In genomic region chr7:150325110-150325611, GRCh38 we compare ENCODE assay signal across 12 cellular contexts. TPM values are rescaled to one million over a fixed set of nuclear protein-coding genes. Genes with fewer than 3 reads are reported as not detected.
DNase-seq lines count a peak whose midpoint lies in the region; ATAC-seq and TF ChIP-seq lines count a peak whose summit lies in the region.
"Had no signal": no experiment of that assay in that cellular context is flagged by ENCODE, and none has a peak within 500 bp of the region (broad histone marks: within the 10 kb centered on the region; RNA-seq: fewer than 3 reads in every experiment).

No MANE protein-coding gene starts in this region.

- H3K4me1 ChIP-seq in mucosa of descending colon (ENCODE audit: low read depth), result peaks cover 20% of the 10 kb centered on the region
- H3K4me1 ChIP-seq in HAP-1, result no peaks in the 10 kb centered on the region

- in situ Hi-C loops in HAP-1 (cut with MboI; ENCODE audit: low sequenced_read_pairs), result no loop called here

- TF ChIP-seq CTCF in AG10803 (conservative IDR thresholded peaks at IDR 0.05; ENCODE audit: low read length) (no peak), cardiac fibroblast (IDR thresholded peaks at IDR 0.05; ENCODE audit: low read depth, low read length) (no peak), mucosa of descending colon (IDR thresholded peaks at IDR 0.05) (no peak), mesothelial cell of epicardium (IDR thresholded peaks at IDR 0.05; ENCODE audit: unreplicated experiment) (no peak)

- no peak overlapping the region for H3K27ac Mint-ChIP-seq in mesothelial cell of epicardium

- no peak for ATAC-seq in mucosa of descending colon

- no peaks in the 10 kb centered on the region for H3K27me3 ChIP-seq in HAP-1 (ENCODE audit: low read depth)

- no peaks in the 10 kb centered on the region for H3K36me3 ChIP-seq in mucosa of descending colon (ENCODE audit: low read depth)
- H3K36me3 ChIP-seq in HAP-1 (replicated peaks), result no peaks in the 10 kb centered on the region

- intact Hi-C loops in mucosa of descending colon (cut with DNase I, micrococcal nuclease), result no loop called here

- no peak overlapping the region for H3K4me3 ChIP-seq in AG10803 (ENCODE audit: low read length)
- H3K4me3 ChIP-seq in cardiac fibroblast (replicated peaks in 1 of 2; ENCODE audit: low read depth in 2 of 2, low read length in 2 of 2), result no peak overlapping the region
- no peak overlapping the region for H3K4me3 ChIP-seq in mucosa of descending colon
- H3K4me3 ChIP-seq in HAP-1, result no peak overlapping the region

- H3K36me3 Mint-ChIP-seq in mesothelial cell of epicardium, result no peaks in the 10 kb centered on the region

- H3K9me3 ChIP-seq in mucosa of descending colon, result no peaks in the 10 kb centered on the region
- no peaks in the 10 kb centered on the region for H3K9me3 ChIP-seq in HAP-1

- no peaks in the 10 kb centered on the region for H3K9me3 Mint-ChIP-seq in mesothelial cell of epicardium

- DNase-seq in AG10803 (ENCODE audit: low read depth) (peak; percentile 94), Kasumi-1 (lab: John Stamatoyannopoulos, UW) (peak; percentile 47 to 48), cardiac fibroblast (ENCODE audit: low read depth in 2 of 2) (peak; percentile 56 to 83), mucosa of descending colon (peak; percentile 23 to 69 (median 58)), occipital lobe (lab: John Stamatoyannopoulos, UW) (no peak), mesothelial cell of epicardium (ENCODE audit: low spot score in 2 of 2, unreplicated experiment in 2 of 2) (no peak), HAP-1 (ENCODE audit: low spot score in 2 of 2) (no peak), NCI-H2227 treated with DMSO at 0.1 percent for 48 hours (lab: John Stamatoyannopoulos, UW) (no peak)
- DNase-seq: activated CD4-positive, alpha-beta T cell treated with anti-CD3 and anti-CD28 coated beads for 4 hours; DMS153; NCI-H524 had no signal

- no peaks in the 10 kb centered on the region for H3K27me3 Mint-ChIP-seq in mesothelial cell of epicardium (ENCODE audit: low read depth)

- peaks cover 6% of the 10 kb centered on the region for H3K4me1 Mint-ChIP-seq in mesothelial cell of epicardium

- no peak overlapping the region for H3K4me3 Mint-ChIP-seq in mesothelial cell of epicardium

RNA-seq across cellular contexts. Expression of gene ACTR3C, which starts 1.8 kb away (rescaled TPM):
- 10 to 100 TPM; 29.9 to 53.0 (median 30.2) TPM for total RNA-seq in mucosa of descending colon
- 7.3 TPM for total RNA-seq in occipital lobe
- 0.40 to 0.84 TPM (median 0.47 TPM) in 3 replicates for total RNA-seq in mesothelial cell of epicardium

RNA-seq across cellular contexts. Expression of gene LRRC61, which starts 2.0 kb away (rescaled TPM):
- total RNA-seq in mucosa of descending colon, result 10 to 100 TPM; 11.8 to 14.5 (median 14.5) TPM
- 11.7 TPM for total RNA-seq in occipital lobe
- total RNA-seq in mesothelial cell of epicardium, result 3.3 to 4.0 TPM (median 3.4 TPM) in 3 replicates

RNA-seq across cellular contexts. Expression of gene RARRES2, which starts 16.3 kb away (rescaled TPM):
- total RNA-seq in mucosa of descending colon, result 100 to 1,000 TPM in 1 of 3 donors, 10 to 100 TPM in 2; 82.6 to 202 (median 98.9) TPM
- total RNA-seq in occipital lobe, result 6.2 TPM
- total RNA-seq in mesothelial cell of epicardium, result 24.9 to 26.4 TPM (median 26.2 TPM) in 3 replicates
- total RNA-seq: mononuclear cell had no signal

RNA-seq across cellular contexts. Expression of gene REPIN1, which starts 43.5 kb away (rescaled TPM):
- 100 to 1,000 TPM; 151 to 228 (median 202) TPM for total RNA-seq in mucosa of descending colon
- 26.8 TPM for total RNA-seq in occipital lobe
- total RNA-seq in mesothelial cell of epicardium, result 147 to 149 TPM (median 148 TPM) in 3 replicates

RNA-seq across cellular contexts. Expression of gene ZNF775, which starts 54.0 kb away (rescaled TPM):
- total RNA-seq in mucosa of descending colon (10 to 100 TPM; 10.9 to 11.8 (median 11.3) TPM), occipital lobe (10.6 TPM), mesothelial cell of epicardium (13.3 to 14.9 TPM (median 14.8 TPM) in 3 replicates)

Comparison
In these comparisons a context has a peak if more than half of its experiments do, and no peak if none do; other contexts are left out.
1. DNase-seq: peak in AG10803 (single experiment), Kasumi-1 (2 of 2), cardiac fibroblast (2 of 2) and mucosa of descending colon (3 of 3); none in occipital lobe (single experiment), mesothelial cell of epicardium (0 of 2), HAP-1 (0 of 2) and NCI-H2227 treated with DMSO at 0.1 percent for 48 hours (single experiment).